ENCODE assay signal across 10 cellular contexts in the genomic region with DNA sequence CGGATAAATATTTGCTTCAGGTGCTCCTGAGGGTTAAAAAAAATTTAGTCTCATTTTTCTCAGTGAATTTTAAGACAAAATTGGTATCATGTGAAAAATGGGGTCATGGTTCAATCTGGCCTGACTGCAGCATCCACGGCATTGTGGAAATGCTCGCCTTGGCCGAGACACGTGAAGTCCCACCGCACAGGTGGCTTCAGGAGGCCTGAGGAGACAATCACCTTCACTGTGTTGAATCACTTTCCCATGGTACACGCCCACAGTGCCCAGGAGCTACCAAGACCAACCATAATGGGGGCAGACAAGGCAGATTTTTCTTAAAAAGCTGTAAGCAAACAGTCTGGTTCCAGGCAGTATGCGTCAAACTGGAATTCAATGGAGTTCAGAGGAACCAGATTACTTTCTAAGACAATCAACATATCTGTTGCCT. TPM values are rescaled to one million over a fixed set of nuclear protein-coding genes. Genes with fewer than 3 reads are reported as not detected.
DNase-seq lines count a peak whose midpoint lies in the region; ATAC-seq, FAIRE-seq and TF ChIP-seq lines count a peak whose summit lies in the region.
"Had no signal": no experiment of that assay in that cellular context is flagged by ENCODE, and none has a peak within 500 bp of the region (broad histone marks: within the 10 kb centered on the region; RNA-seq: fewer than 3 reads in every experiment).

No MANE protein-coding gene starts in this region.

- H3K36me3 ChIP-seq in left ventricle myocardium inferior (peaks cover 24% of the 10 kb centered on the region), ovary (no peaks in the 10 kb centered on the region), endodermal cell (ENCODE audit: control insufficient read depth, insufficient read depth, low read length) (peaks cover 48% of the 10 kb centered on the region)

- TF ChIP-seq POLR2A in ovary (IDR thresholded peaks at IDR 0.05) (no peak), GM12892 (IDR thresholded peaks at IDR 0.05; ENCODE audit: low read depth, low read length) (no peak)

- no peak overlapping the region for H3K27ac Mint-ChIP-seq in endodermal cell
- H3K27ac Mint-ChIP-seq: activated CD4-positive, alpha-beta T cell treated with anti-CD3 and anti-CD28 coated beads, Interleukin-2, amount 10 ng/mL, durations not matched to agents 7 days and 5 days had no signal

- no peak overlapping the region for H3K4me3 Mint-ChIP-seq in endodermal cell
- H3K4me3 Mint-ChIP-seq: activated CD4-positive, alpha-beta T cell treated with anti-CD3 and anti-CD28 coated beads, Interleukin-2, amount 10 ng/mL, durations not matched to agents 7 days and 5 days had no signal

- peaks cover 21% of the 10 kb centered on the region for H3K36me3 Mint-ChIP-seq in endodermal cell (ENCODE audit: low read depth)

- FAIRE-seq in GM12892 (lab: Jason Lieb, UNC) = no peak

- H3K27me3 ChIP-seq in left ventricle myocardium inferior (ENCODE audit: low read depth) = no peaks in the 10 kb centered on the region
- no peaks in the 10 kb centered on the region for H3K27me3 ChIP-seq in ovary
- H3K27me3 ChIP-seq in endodermal cell (ENCODE audit: control insufficient read depth, insufficient read depth, low read length, poor library complexity, severe bottlenecking) = no peaks in the 10 kb centered on the region

- H3K4me1 ChIP-seq in left ventricle myocardium inferior = peaks cover 86% of the 10 kb centered on the region
- H3K4me1 ChIP-seq in ovary (ENCODE audit: insufficient read depth) = peaks cover 31% of the 10 kb centered on the region
- H3K4me1 ChIP-seq in endodermal cell (ENCODE audit: control insufficient read depth, insufficient read depth, low read length) = no peaks in the 10 kb centered on the region

- no peak overlapping the region for H3K9ac ChIP-seq in endodermal cell (ENCODE audit: extremely low read depth, low read length, poor library complexity, severe bottlenecking)

- intact Hi-C loops in left ventricle myocardium inferior (cut with micrococcal nuclease) = no loop called here
- intact Hi-C loops in Right ventricle myocardium inferior (cut with DNase I) = no loop called here
- intact Hi-C loops in ovary (cut with DNase I) = loop anchor here in 2 of 4 donors (2.0 to 10.0 kb wide), 3 partner anchors 107 to 171 kb away; partner anchors contain the start of gene FBXO42 (in 1 of the 2)

- H3K4me3 ChIP-seq in left ventricle myocardium inferior (peak overlapping the region; percentile 15), coronary artery (no peak overlapping the region), ovary (no peak overlapping the region), endodermal cell (ENCODE audit: low read length) (no peak overlapping the region)

- WGBS in ovary, 3 donors = 69 to 75% (median 72%) methylated on average over 8 of the region's 8 CpGs
- 95 to 96% methylated on average over 8 of the region's 8 CpGs for WGBS in endodermal cell (ENCODE audit: insufficient coverage in 1 of 2, insufficient read length in 1 of 2), 2 experiments

- no peak for TF ChIP-seq EP300 in ovary (IDR thresholded peaks at IDR 0.05)

- H3K27me3 Mint-ChIP-seq in endodermal cell (ENCODE audit: insufficient read depth) = no peaks in the 10 kb centered on the region
- H3K27me3 Mint-ChIP-seq: activated CD4-positive, alpha-beta T cell treated with anti-CD3 and anti-CD28 coated beads, Interleukin-2, amount 10 ng/mL, durations not matched to agents 7 days and 5 days had no signal

- DNase-seq in left ventricle myocardium inferior = no peak
- DNase-seq in Right ventricle myocardium inferior (ENCODE audit: missing footprints) = no peak
- no peak for DNase-seq in coronary artery (ENCODE audit: low spot score)
- DNase-seq in ovary = peak in 1 of 5 donors; percentile 43
- DNase-seq in H4 (ENCODE audit: low spot score) = no peak
- no peak for DNase-seq in endodermal cell
- DNase-seq in GM12892 (ENCODE audit: insufficient read length) = no peak
- DNase-seq: activated CD4-positive, alpha-beta T cell treated with anti-CD3 and anti-CD28 coated beads, Interleukin-2, amount 10 ng/mL, durations not matched to agents 7 days and 5 days; mesendoderm had no signal

- H3K9me3 ChIP-seq in left ventricle myocardium inferior (replicated peaks) (no peaks in the 10 kb centered on the region), ovary (no peaks in the 10 kb centered on the region), endodermal cell (ENCODE audit: control insufficient read depth, low read length) (no peaks in the 10 kb centered on the region)

- H3K27ac ChIP-seq in left ventricle myocardium inferior (replicated peaks) (peak overlapping the region; percentile 90), coronary artery (peak overlapping the region; percentile 69 to 87), ovary (peak overlapping the region; percentile 38 to 82), endodermal cell (ENCODE audit: low read depth, low read length) (no peak overlapping the region)

- H3K9me3 Mint-ChIP-seq in endodermal cell = no peaks in the 10 kb centered on the region
- H3K9me3 Mint-ChIP-seq: activated CD4-positive, alpha-beta T cell treated with anti-CD3 and anti-CD28 coated beads, Interleukin-2, amount 10 ng/mL, durations not matched to agents 7 days and 5 days had no signal

- TF ChIP-seq CTCF in left ventricle myocardium inferior (IDR thresholded peaks at IDR 0.05; ENCODE audit: borderline replicate concordance) = no peak
- TF ChIP-seq CTCF in coronary artery (IDR thresholded peaks at IDR 0.05) = no peak
- no peak for TF ChIP-seq CTCF in ovary (IDR thresholded peaks at IDR 0.05)
- TF ChIP-seq CTCF in endodermal cell (conservative IDR thresholded peaks at IDR 0.05) = no peak

- ATAC-seq in Right ventricle myocardium inferior (no peak), HG03571 (IDR thresholded peaks at IDR 0.05; ENCODE audit: unreplicated experiment) (no peak)

- peaks cover 2% of the 10 kb centered on the region for H3K4me1 Mint-ChIP-seq in endodermal cell

RNA-seq across cellular contexts. Expression of gene CPLANE2, which starts 11.0 kb away (rescaled TPM):
- total RNA-seq in left ventricle myocardium inferior = 9.7 TPM
- total RNA-seq in Right ventricle myocardium inferior = 11.8 TPM
- total RNA-seq in ovary = 10 to 100 TPM in 4 of 7 donors, 1 to 10 TPM in 3; 4.6 to 12.4 (median 10.5) TPM
- polyA plus RNA-seq in ovary = 1 to 10 TPM; 2.6 to 6.6 TPM
- 4.7 and 8.5 TPM in 2 replicates for total RNA-seq in H4 (2014; rRNA removed; shearing (Covaris generic))
- 10 to 100 TPM in 1 of 2 donors, 1 to 10 TPM in 1; 9.6 to 10.3 TPM for total RNA-seq in endodermal cell
- 7.5 TPM for polyA plus RNA-seq in endodermal cell (2013, experiment 1 of 2)
- polyA plus RNA-seq in endodermal cell (2013, experiment 2 of 2) = 6.0 TPM
- 1.1 TPM for polyA plus RNA-seq in GM12892 (2012; ENCODE audit: missing spikeins)

RNA-seq across cellular contexts. Expression of gene ARHGEF19, which starts 35.6 kb away (rescaled TPM):
- total RNA-seq in left ventricle myocardium inferior = 2.2 TPM
- total RNA-seq in Right ventricle myocardium inferior = 2.8 TPM
- total RNA-seq in ovary = 10 to 100 TPM in 5 of 7 donors, 1 to 10 TPM in 2; 6.0 to 30.4 (median 14.6) TPM
- polyA plus RNA-seq in ovary = 10 to 100 TPM in 1 of 2 donors, 1 to 10 TPM in 1; 2.3 to 15.5 TPM
- 3.7 and 10.6 TPM in 2 replicates for total RNA-seq in H4 (2014; rRNA removed; shearing (Covaris generic))
- 10 to 100 TPM; 14.8 to 17.5 TPM for total RNA-seq in endodermal cell
- 10.2 TPM for polyA plus RNA-seq in endodermal cell (2013, experiment 1 of 2)
- 10.8 TPM for polyA plus RNA-seq in endodermal cell (2013, experiment 2 of 2)
- polyA plus RNA-seq in GM12892 (2012; ENCODE audit: missing spikeins) = 0.93 TPM
